In the genomic region with DNA sequence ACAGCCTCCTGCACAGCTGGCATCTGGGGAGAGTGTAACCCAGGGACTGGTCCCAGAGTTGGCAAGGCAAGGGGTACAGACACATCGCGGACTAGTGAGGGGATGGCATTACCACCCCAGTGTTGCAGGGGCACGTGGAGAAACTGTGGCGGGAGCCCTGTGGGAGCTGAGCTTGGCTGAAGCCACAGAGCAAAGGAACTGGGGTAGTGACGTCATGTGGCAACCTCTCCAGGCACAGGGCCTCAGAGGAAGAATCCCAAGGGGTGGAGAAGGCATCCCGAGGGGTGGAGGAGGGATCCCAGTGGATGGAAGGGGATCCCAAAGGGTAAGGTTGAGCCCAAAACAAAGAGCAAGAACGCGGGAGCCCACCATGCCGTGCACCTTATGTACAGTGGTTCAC, we compare ENCODE assay signal across 28 cellular contexts.
"Had no signal": no experiment of that assay in that cellular context is flagged by ENCODE, and none has a peak within 500 bp of the region (broad histone marks: within the 10 kb centered on the region; RNA-seq: fewer than 3 reads in every experiment).

No MANE protein-coding gene starts in this region.

- H3K27me3 ChIP-seq: ascending aorta, breast epithelium, colonic mucosa had no signal

- H3K27ac ChIP-seq: ascending aorta, breast epithelium, cardiac muscle cell, colonic mucosa, dorsolateral prefrontal cortex, VCaP had no signal

- H3K4me3 ChIP-seq: ascending aorta, breast epithelium, cardiac muscle cell, colonic mucosa, dorsolateral prefrontal cortex had no signal

- DNase-seq: activated CD4-positive, alpha-beta memory T cell treated with anti-CD3 and anti-CD28 coated beads, Interleukin-2, amount 10 ng/mL, durations not matched to agents 7 days and 5 days; activated CD4-positive, alpha-beta T cell treated with anti-CD3 and anti-CD28 coated beads for 1 hour; activated CD4-positive, alpha-beta T cell treated with anti-CD3 and anti-CD28 coated beads for 4 hours; activated CD4-positive, alpha-beta T cell treated with anti-CD3 and anti-CD28 coated beads, Interleukin-2, amount 10 ng/mL, durations not matched to agents 7 days and 5 days; activated CD4-positive, alpha-beta T cell treated with anti-CD3 and anti-CD28 coated beads, Interleukin-2, amount 50 U/mL, for 4 hours; activated CD8-positive, alpha-beta memory T cell treated with anti-CD3 and anti-CD28 coated beads, Interleukin-2, amount 50 U/mL, for 48 hours; activated gamma-delta T cell; activated naive CD4-positive, alpha-beta T cell; activated naive CD4-positive, alpha-beta T cell treated with anti-CD3 and anti-CD28 coated beads, Interleukin-2, amount 10 ng/mL, durations not matched to agents 7 days and 5 days; activated naive CD8-positive, alpha-beta T cell treated with anti-CD3 and anti-CD28 coated beads, Interleukin-2, amount 10 ng/mL, durations not matched to agents 7 days and 5 days; activated T-cell treated with anti-CD3 and anti-CD28 coated beads for 4 hours; activated T-cell treated with anti-CD3 and anti-CD28 coated beads, Interleukin-2, amount 50 U/mL, for 24 hours; activated T-cell treated with anti-CD3 and anti-CD28 coated beads, Interleukin-2, amount 50 U/mL, for 72 hours; central memory CD4-positive, alpha-beta T cell; cerebellar nuclear complex; colonic mucosa; dorsolateral prefrontal cortex; effector memory CD4-positive, alpha-beta T cell; foreskin fibroblast; T-helper 2 cell had no signal

- H3K4me1 ChIP-seq: ascending aorta, breast epithelium, colonic mucosa had no signal

- H3K36me3 ChIP-seq: ascending aorta, breast epithelium, cardiac muscle cell, colonic mucosa had no signal

- H3K9me3 ChIP-seq: ascending aorta, breast epithelium, colonic mucosa had no signal

- ATAC-seq: activated naive CD4-positive, alpha-beta T cell treated with anti-CD3 and anti-CD28 coated beads, Interleukin-2, amount 50 U/mL, for 72 hours; activated T-cell treated with anti-CD3 and anti-CD28 coated beads, Interleukin-2, amount 50 U/mL, for 72 hours; esophagus mucosa; WTC11 had no signal

- FAIRE-seq: frontal cortex had no signal
